Comparison of ENCODE assay signal across 9 cellular contexts in the genomic region with DNA sequence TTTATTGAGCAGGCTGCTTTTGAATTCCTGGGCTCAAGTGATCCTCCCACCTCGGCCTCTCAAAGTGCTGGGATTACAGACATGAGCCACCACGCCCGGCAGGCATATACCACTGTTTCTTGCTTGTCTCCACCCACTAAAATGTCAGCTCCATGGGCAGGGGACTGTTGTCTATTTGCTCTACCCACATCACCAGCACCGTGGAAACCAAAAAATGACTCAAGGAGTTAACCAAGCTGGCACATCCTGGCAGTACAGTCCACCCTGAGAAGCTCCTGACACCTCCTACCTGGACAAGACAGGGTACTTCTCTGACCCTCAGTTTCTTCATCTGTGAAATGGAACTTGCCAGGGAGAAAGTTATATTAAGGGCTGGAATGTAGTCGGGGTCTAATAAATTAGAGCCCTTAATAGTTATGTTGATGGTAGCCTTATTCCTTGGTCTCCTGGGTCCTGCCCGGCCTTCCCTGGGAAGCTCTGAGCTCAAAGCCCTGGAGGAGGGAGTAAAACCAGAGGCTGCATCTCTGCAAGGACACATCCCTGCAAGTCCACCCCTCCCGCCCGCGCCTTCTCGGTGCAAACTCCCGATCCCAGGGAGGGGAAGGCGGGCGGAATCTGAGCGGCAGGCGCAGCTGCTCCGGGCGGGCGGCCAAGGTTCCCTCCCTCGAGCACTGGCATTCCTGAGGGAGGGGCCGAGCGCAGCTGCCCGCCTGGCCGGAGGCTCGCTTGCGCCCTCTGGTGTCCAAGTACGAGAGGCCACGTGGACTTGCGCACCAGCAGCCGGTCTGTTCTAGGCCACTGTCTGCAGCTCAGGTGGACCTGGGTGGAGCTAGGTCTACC. TPM values are rescaled to one million over a fixed set of nuclear protein-coding genes. Genes with fewer than 3 reads are reported as not detected.
A peak's percentile ranks its signal among the peaks of the same experiment; 100 is the strongest.
DNase-seq lines count a peak whose midpoint lies in the region; ATAC-seq, FAIRE-seq and TF ChIP-seq lines count a peak whose summit lies in the region.
"Had no signal": no experiment of that assay in that cellular context is flagged by ENCODE, and none has a peak within 500 bp of the region (broad histone marks: within the 10 kb centered on the region; RNA-seq: fewer than 3 reads in every experiment).

No MANE protein-coding gene starts in this region.

- DNase-seq in COLO668 (lab: John Stamatoyannopoulos, UW; ENCODE audit: unreplicated experiment) (peak; percentile 94), NCI-H226 (peak; percentile 89), caudate nucleus (lab: John Stamatoyannopoulos, UW) (peak; percentile 1 to 95 (median 82)), keratinocyte (ENCODE audit: low read depth, low spot score) (peak; percentile 79)
- peak; percentile 38 for DNase-seq in activated CD4-positive, CD25-positive, alpha-beta regulatory T cell treated with anti-CD3 and anti-CD28 coated beads, Interleukin-2, amount 50 U/mL, for 16 hours (ENCODE audit: low read depth, low spot score)
- peak; percentile 39 to 56 for DNase-seq in stimulated activated CD4-positive, alpha-beta T cell treated with anti-CD3 and anti-CD28 coated beads, Interleukin-1b, Interleukin-23, amount 100 ng/mL, for 1 hour (ENCODE audit: low read depth in 2 of 2)

- peak; percentile 59 for ATAC-seq in HG02588 (IDR thresholded peaks at IDR 0.05; ENCODE audit: unreplicated experiment)
- ATAC-seq in HG03095 (IDR thresholded peaks at IDR 0.05; ENCODE audit: unreplicated experiment), result no peak

- H3K4me2 ChIP-seq in keratinocyte (ENCODE audit: control insufficient read depth, extremely low read depth, insufficient read depth, low read depth, low read length), result peak overlapping the region; percentile 59

- no peaks in the 10 kb centered on the region for H3K79me2 ChIP-seq in keratinocyte (ENCODE audit: control insufficient read depth, insufficient read depth, low read length)

- peaks cover 31% of the 10 kb centered on the region for H3K27me3 ChIP-seq in keratinocyte (ENCODE audit: control insufficient read depth, extremely low read depth, insufficient read depth, low read length)

- no peaks in the 10 kb centered on the region for H4K20me1 ChIP-seq in keratinocyte (ENCODE audit: control insufficient read depth, extremely low read depth, insufficient read depth, low read length)

- TF ChIP-seq CTCF in keratinocyte (optimal IDR thresholded peaks at IDR 0.05 in 1 of 3, IDR thresholded peaks at IDR 0.05 in 1 of 3, conservative IDR thresholded peaks at IDR 0.05 in 1 of 3; ENCODE audit: extremely low read depth in 1 of 3, insufficient read depth in 2 of 3, low read length in 3 of 3), result peak; percentile 81 to 97 (median 96)

- H3K9ac ChIP-seq in keratinocyte (ENCODE audit: control insufficient read depth, extremely low read depth, insufficient read depth, low read length), result no peak overlapping the region

- H3K4me1 ChIP-seq in keratinocyte (ENCODE audit: control insufficient read depth, extremely low read depth, insufficient read depth, low read length), result peaks cover 9% of the 10 kb centered on the region

- no peaks in the 10 kb centered on the region for H3K9me1 ChIP-seq in keratinocyte (ENCODE audit: control insufficient read depth, extremely low read depth, insufficient read depth, low read length)

- no peaks in the 10 kb centered on the region for H3K9me3 ChIP-seq in keratinocyte (ENCODE audit: control insufficient read depth, low read depth, low read length)

- H3K27ac ChIP-seq in caudate nucleus (ENCODE audit: low read depth, low read length), result no peak overlapping the region
- no peak overlapping the region for H3K27ac ChIP-seq in keratinocyte (ENCODE audit: control insufficient read depth, insufficient read depth, low read length)

- H3K4me3 ChIP-seq in keratinocyte (ENCODE audit: control insufficient read depth in 2 of 3, extremely low read depth in 1 of 3, insufficient read depth in 2 of 3, low read depth in 1 of 3, low read length in 3 of 3), result no peak overlapping the region

- dilution Hi-C loops in keratinocyte (cut with MboI; ENCODE audit: extremely low pct_ligation_motif_present, low sequenced_read_pairs), result no loop called here

- peak; percentile 76 for FAIRE-seq in keratinocyte (lab: Jason Lieb, UNC)
- FAIRE-seq: TTC549 had no signal

- no peak overlapping the region for H2AFZ ChIP-seq in keratinocyte (ENCODE audit: control insufficient read depth, low read length)

- no peaks in the 10 kb centered on the region for H3K36me3 ChIP-seq in keratinocyte (ENCODE audit: control insufficient read depth in 2 of 2, extremely low read depth in 1 of 2, insufficient read depth in 2 of 2, low read length in 2 of 2)

RNA-seq across cellular contexts. Expression of a gene that starts 14.1 kb away (rescaled TPM):
- not detected in 3 replicates for polyA plus RNA-seq in keratinocyte
- polyA plus RNA-seq in keratinocyte (2011; ENCODE audit: low read depth), result not detected
- polyA plus RNA-seq in keratinocyte (2011; cell fraction: cytosol; rRNA removed), result not detected in 2 replicates
- polyA plus RNA-seq in keratinocyte (2011; cell fraction: nucleus; rRNA removed), result not detected in 2 replicates
- polyA plus RNA-seq in keratinocyte (2012; ENCODE audit: low replicate concordance), result not detected in 2 replicates
- not detected in 3 replicates for polyA minus RNA-seq in keratinocyte
- polyA minus RNA-seq in keratinocyte (2011; cell fraction: cytosol; rRNA and poly(A)+ RNA removed), result not detected
- polyA minus RNA-seq in keratinocyte (2011; cell fraction: nucleus; rRNA and poly(A)+ RNA removed), result not detected in 2 replicates

RNA-seq across cellular contexts. Expression of a gene that starts 17.1 kb away (rescaled TPM):
- 0.32 to 0.67 TPM (median 0.43 TPM) in 3 replicates for polyA plus RNA-seq in keratinocyte
- not detected for polyA plus RNA-seq in keratinocyte (2011; ENCODE audit: low read depth)
- polyA plus RNA-seq in keratinocyte (2011; cell fraction: cytosol; rRNA removed), result 0.07 and 0.12 TPM in 2 replicates
- 1.2 TPM in 2 replicates for polyA plus RNA-seq in keratinocyte (2011; cell fraction: nucleus; rRNA removed)
- polyA plus RNA-seq in keratinocyte (2012; ENCODE audit: low replicate concordance), result 0.32 and 0.85 TPM in 2 replicates
- polyA minus RNA-seq in keratinocyte, result 0.42 to 0.76 TPM (median 0.49 TPM) in 3 replicates
- 0.38 TPM for polyA minus RNA-seq in keratinocyte (2011; cell fraction: cytosol; rRNA and poly(A)+ RNA removed)
- polyA minus RNA-seq in keratinocyte (2011; cell fraction: nucleus; rRNA and poly(A)+ RNA removed), result 1.3 and 1.7 TPM in 2 replicates

RNA-seq across cellular contexts. Expression of a gene that starts 58.7 kb away (rescaled TPM):
- 33.6 to 48.4 TPM (median 36.4 TPM) in 3 replicates for polyA plus RNA-seq in keratinocyte
- 3.8 TPM for polyA plus RNA-seq in keratinocyte (2011; ENCODE audit: low read depth)
- polyA plus RNA-seq in keratinocyte (2011; cell fraction: cytosol; rRNA removed), result 22.5 and 33.5 TPM in 2 replicates
- polyA plus RNA-seq in keratinocyte (2011; cell fraction: nucleus; rRNA removed), result 79.6 and 89.4 TPM in 2 replicates
- 4.5 and 30.0 TPM in 2 replicates for polyA plus RNA-seq in keratinocyte (2012; ENCODE audit: low replicate concordance)
- polyA minus RNA-seq in keratinocyte, result 17.1 to 22.3 TPM (median 18.2 TPM) in 3 replicates
- polyA minus RNA-seq in keratinocyte (2011; cell fraction: cytosol; rRNA and poly(A)+ RNA removed), result 34.5 TPM
- 13.7 and 15.5 TPM in 2 replicates for polyA minus RNA-seq in keratinocyte (2011; cell fraction: nucleus; rRNA and poly(A)+ RNA removed)

Comparison
In these comparisons a context has a peak if more than half of its experiments do, and no peak if none do; other contexts are left out.
1. DNase-seq: peak in every context shown above with its lines; median percentile 94 in COLO668; 89 in NCI-H226; 82 in caudate nucleus; 79 in keratinocyte; 48 in stimulated activated CD4-positive, alpha-beta T cell treated with anti-CD3 and anti-CD28 coated beads, Interleukin-1b, Interleukin-23, amount 100 ng/mL, for 1 hour; 38 in activated CD4-positive, CD25-positive, alpha-beta regulatory T cell treated with anti-CD3 and anti-CD28 coated beads, Interleukin-2, amount 50 U/mL, for 16 hours.